ENCODE assay signal across 9 cellular contexts in genomic region chr4:41142946-41143720, GRCh38.
DNase-seq lines count a peak whose midpoint lies in the region; ATAC-seq, FAIRE-seq and TF ChIP-seq lines count a peak whose summit lies in the region.
"Had no signal": no experiment of that assay in that cellular context is flagged by ENCODE, and none has a peak within 500 bp of the region (broad histone marks: within the 10 kb centered on the region; RNA-seq: fewer than 3 reads in every experiment).

No MANE protein-coding gene starts in this region.

- no peaks in the 10 kb centered on the region for H3K27me3 ChIP-seq in pancreas

- no peaks in the 10 kb centered on the region for H3K9me3 ChIP-seq in pancreas

- intact Hi-C loops in pancreas (cut with DNase I) = no loop called here

- H3K27ac ChIP-seq in pancreas = peak overlapping the region; percentile 11 to 71 (median 48)

- DNase-seq in AG09319 (ENCODE audit: extremely low read depth, low read depth) (peak; percentile 92), fibroblast of villous mesenchyme (ENCODE audit: low read depth) (peak; percentile 99), pancreas (peak in 1 of 6 donors; percentile 31), NCI-H1092 (lab: John Stamatoyannopoulos, UW) (no peak), GM19240 (ENCODE audit: insufficient read length, low spot score) (no peak), cerebellar cortex (ENCODE audit: low spot score) (no peak)
- DNase-seq: stimulated activated CD4-positive, alpha-beta T cell treated with anti-CD3 and anti-CD28 coated beads, Interleukin-4, amount 100 ng/mL, for 1 hour had no signal

- WGBS in pancreas, 2 donors = 40 to 51% methylated on average over 7 of the region's 7 CpGs

- peaks cover 0 to 31% (median 28%) of the 10 kb centered on the region in 3 donors for H3K4me1 ChIP-seq in pancreas

- H3K36me3 ChIP-seq in pancreas = no peaks in the 10 kb centered on the region

- TF ChIP-seq CTCF in AG09319 (IDR thresholded peaks at IDR 0.05; ENCODE audit: low read depth, low read length) = no peak
- TF ChIP-seq CTCF in fibroblast of villous mesenchyme (IDR thresholded peaks at IDR 0.05; ENCODE audit: insufficient read depth, low read depth, low read length) = no peak
- no peak for TF ChIP-seq CTCF in pancreas (IDR thresholded peaks at IDR 0.05)

- ATAC-seq in SK-N-SH treated with all-trans-retinoic acid at 6 μM for 48 hours (peak; percentile 85), pancreas (peak; percentile 65 to 83 (median 73)), HG03280 (IDR thresholded peaks at IDR 0.05; ENCODE audit: unreplicated experiment) (no peak)

- H3K4me3 ChIP-seq in fibroblast of villous mesenchyme (ENCODE audit: low read depth, low read length) (peak overlapping the region; percentile 3), pancreas (no peak overlapping the region)

- peak; percentile 26 for FAIRE-seq in pancreas (lab: Jason Lieb, UNC)

TF ChIP-seq in SK-N-SH treated with all-trans-retinoic acid at 6 μM for 48 hours, 23 proteins besides CTCF, POLR2A, EP300 and RAD21:
- TF ChIP-seq, protein P1, sequence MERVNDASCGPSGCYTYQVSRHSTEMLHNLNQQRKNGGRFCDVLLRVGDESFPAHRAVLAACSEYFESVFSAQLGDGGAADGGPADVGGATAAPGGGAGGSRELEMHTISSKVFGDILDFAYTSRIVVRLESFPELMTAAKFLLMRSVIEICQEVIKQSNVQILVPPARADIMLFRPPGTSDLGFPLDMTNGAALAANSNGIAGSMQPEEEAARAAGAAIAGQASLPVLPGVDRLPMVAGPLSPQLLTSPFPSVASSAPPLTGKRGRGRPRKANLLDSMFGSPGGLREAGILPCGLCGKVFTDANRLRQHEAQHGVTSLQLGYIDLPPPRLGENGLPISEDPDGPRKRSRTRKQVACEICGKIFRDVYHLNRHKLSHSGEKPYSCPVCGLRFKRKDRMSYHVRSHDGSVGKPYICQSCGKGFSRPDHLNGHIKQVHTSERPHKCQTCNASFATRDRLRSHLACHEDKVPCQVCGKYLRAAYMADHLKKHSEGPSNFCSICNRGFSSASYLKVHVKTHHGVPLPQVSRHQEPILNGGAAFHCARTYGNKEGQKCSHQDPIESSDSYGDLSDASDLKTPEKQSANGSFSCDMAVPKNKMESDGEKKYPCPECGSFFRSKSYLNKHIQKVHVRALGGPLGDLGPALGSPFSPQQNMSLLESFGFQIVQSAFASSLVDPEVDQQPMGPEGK (CRISPR knock-in tag; IDR thresholded peaks at IDR 0.05; ENCODE audit: borderline replicate concordance) = 0 out of 2 replicates have a peak, but pooled peaks have one; percentile 11
- TF ChIP-seq ISL1 (CRISPR knock-in tag; IDR thresholded peaks at IDR 0.05) = peak; percentile 61
- TF ChIP-seq, protein P2, sequence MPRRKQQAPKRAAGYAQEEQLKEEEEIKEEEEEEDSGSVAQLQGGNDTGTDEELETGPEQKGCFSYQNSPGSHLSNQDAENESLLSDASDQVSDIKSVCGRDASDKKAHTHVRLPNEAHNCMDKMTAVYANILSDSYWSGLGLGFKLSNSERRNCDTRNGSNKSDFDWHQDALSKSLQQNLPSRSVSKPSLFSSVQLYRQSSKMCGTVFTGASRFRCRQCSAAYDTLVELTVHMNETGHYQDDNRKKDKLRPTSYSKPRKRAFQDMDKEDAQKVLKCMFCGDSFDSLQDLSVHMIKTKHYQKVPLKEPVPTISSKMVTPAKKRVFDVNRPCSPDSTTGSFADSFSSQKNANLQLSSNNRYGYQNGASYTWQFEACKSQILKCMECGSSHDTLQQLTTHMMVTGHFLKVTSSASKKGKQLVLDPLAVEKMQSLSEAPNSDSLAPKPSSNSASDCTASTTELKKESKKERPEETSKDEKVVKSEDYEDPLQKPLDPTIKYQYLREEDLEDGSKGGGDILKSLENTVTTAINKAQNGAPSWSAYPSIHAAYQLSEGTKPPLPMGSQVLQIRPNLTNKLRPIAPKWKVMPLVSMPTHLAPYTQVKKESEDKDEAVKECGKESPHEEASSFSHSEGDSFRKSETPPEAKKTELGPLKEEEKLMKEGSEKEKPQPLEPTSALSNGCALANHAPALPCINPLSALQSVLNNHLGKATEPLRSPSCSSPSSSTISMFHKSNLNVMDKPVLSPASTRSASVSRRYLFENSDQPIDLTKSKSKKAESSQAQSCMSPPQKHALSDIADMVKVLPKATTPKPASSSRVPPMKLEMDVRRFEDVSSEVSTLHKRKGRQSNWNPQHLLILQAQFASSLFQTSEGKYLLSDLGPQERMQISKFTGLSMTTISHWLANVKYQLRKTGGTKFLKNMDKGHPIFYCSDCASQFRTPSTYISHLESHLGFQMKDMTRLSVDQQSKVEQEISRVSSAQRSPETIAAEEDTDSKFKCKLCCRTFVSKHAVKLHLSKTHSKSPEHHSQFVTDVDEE (CRISPR knock-in tag; IDR thresholded peaks at IDR 0.05) = no peak
TF ChIP-seq in SK-N-SH treated with all-trans-retinoic acid at 6 μM for 48 hours: peak in this region for 2.

Comparison
In these comparisons a context has a peak if more than half of its experiments do, and no peak if none do; other contexts are left out.
1. DNase-seq: peak in AG09319 (single experiment) and fibroblast of villous mesenchyme (single experiment); none in NCI-H1092 (single experiment), GM19240 (single experiment) and cerebellar cortex (single experiment).